In genomic region chr13:21522847-21523246, GRCh38 we compare ENCODE assay signal across 33 cellular contexts.
"Had no signal": no experiment of that assay in that cellular context is flagged by ENCODE, and none has a peak within 500 bp of the region (broad histone marks: within the 10 kb centered on the region; RNA-seq: fewer than 3 reads in every experiment).

No MANE protein-coding gene starts in this region.

- DNase-seq: activated CD4-positive, alpha-beta T cell treated with anti-CD3 and anti-CD28 coated beads for 36 hours; activated CD4-positive, alpha-beta T cell treated with anti-CD3 and anti-CD28 coated beads, Interleukin-2, amount 10 ng/mL, durations not matched to agents 7 days and 5 days; activated CD4-positive, alpha-beta T cell treated with anti-CD3 and anti-CD28 coated beads, Interleukin-2, amount 50 U/mL, for 48 hours; activated CD8-positive, alpha-beta T cell treated with anti-CD3 and anti-CD28 coated beads, Interleukin-2, amount 10 ng/mL, durations not matched to agents 7 days and 5 days; activated gamma-delta T cell treated with Interleukin-2 at 50 U/mL for 16 hours; activated naive CD4-positive, alpha-beta T cell treated with anti-CD3 and anti-CD28 coated beads for 36 hours; activated T-cell treated with anti-CD3 and anti-CD28 coated beads for 4 hours; activated T-cell treated with anti-CD3 and anti-CD28 coated beads, Interleukin-2, amount 50 U/mL, for 4 hours; adrenal gland; body of pancreas; central memory CD4-positive, alpha-beta T cell; NCI-H1092 treated with DMSO at 0.1 percent for 48 hours; NCI-H1417; NCI-H146; NCI-H187; NCI-H2029 treated with DMSO at 0.1 percent for 48 hours; NCI-H2107; NCI-H2171; NCI-H510A; NCI-H526; NCI-H748 treated with DMSO at 0.1 percent for 48 hours; NK-92 treated with Interleukin-12 subunit alpha and Interleukin-12 subunit beta, amount 100 ng/mL, for 24 hours; SHP77; SJCRH30 had no signal

- H3K27ac ChIP-seq: adrenal gland, body of pancreas, breast epithelium, SJCRH30, SK-N-MC had no signal

- H3K4me3 ChIP-seq: adrenal gland, body of pancreas, breast epithelium, SJCRH30, SK-N-MC had no signal

- H3K9me3 Mint-ChIP-seq: activated CD4-positive, alpha-beta T cell treated with anti-CD3 and anti-CD28 coated beads, Interleukin-2, amount 10 ng/mL, durations not matched to agents 7 days and 5 days; activated naive CD4-positive, alpha-beta T cell treated with anti-CD3 and anti-CD28 coated beads for 36 hours; activated naive CD4-positive, alpha-beta T cell treated with anti-CD3 and anti-CD28 coated beads, Interleukin-2, amount 50 U/mL, for 72 hours; activated T-cell treated with anti-CD3 and anti-CD28 coated beads, Interleukin-2, amount 50 U/mL, for 4 hours; activated T-helper 1 cell treated with anti-CD3 and anti-CD28 coated beads, Interleukin-12 subunit alpha, Interleukin-12 subunit beta, Interleukin-2, Interleukin-4 antibody, amounts not matched to agents 30 ng/mL and 10 ng/mL and 1 ng/mL, durations not matched to agents 14 hours and 24 hours and 36 hours; T-helper 1 cell treated with Interleukin-12 subunit alpha and Interleukin-12 subunit beta and Interleukin-4 antibody, amounts not matched to agents 30 μg/mL and 1 μg/mL, for 36 hours; T-helper 2 cell treated with Interferon-gamma antibody and Interleukin-4, amounts not matched to agents 5 μg/mL and 100 μg/mL, for 36 hours had no signal

- H3K4me3 Mint-ChIP-seq: activated CD4-positive, alpha-beta T cell treated with anti-CD3 and anti-CD28 coated beads for 36 hours; activated CD4-positive, alpha-beta T cell treated with anti-CD3 and anti-CD28 coated beads, Interleukin-2, amount 10 ng/mL, durations not matched to agents 7 days and 5 days; activated CD8-positive, alpha-beta T cell treated with anti-CD3 and anti-CD28 coated beads, Interleukin-2, amount 10 ng/mL, durations not matched to agents 7 days and 5 days; activated naive CD4-positive, alpha-beta T cell treated with anti-CD3 and anti-CD28 coated beads for 36 hours; activated T-cell treated with anti-CD3 and anti-CD28 coated beads, Interleukin-2, amount 50 U/mL, for 4 hours; activated T-helper 1 cell treated with anti-CD3 and anti-CD28 coated beads, Interleukin-12 subunit alpha, Interleukin-12 subunit beta, Interleukin-2, Interleukin-4 antibody, amounts not matched to agents 30 ng/mL and 10 ng/mL and 1 ng/mL, durations not matched to agents 14 hours and 24 hours and 36 hours; T-helper 1 cell treated with Interleukin-12 subunit alpha and Interleukin-12 subunit beta and Interleukin-4 antibody, amounts not matched to agents 30 μg/mL and 1 μg/mL, for 36 hours; T-helper 2 cell treated with Interferon-gamma antibody and Interleukin-4, amounts not matched to agents 5 μg/mL and 100 μg/mL, for 36 hours had no signal

- H3K27ac Mint-ChIP-seq: activated CD4-positive, alpha-beta T cell treated with anti-CD3 and anti-CD28 coated beads for 36 hours; activated CD4-positive, alpha-beta T cell treated with anti-CD3 and anti-CD28 coated beads, Interleukin-2, amount 10 ng/mL, durations not matched to agents 7 days and 5 days; activated CD8-positive, alpha-beta T cell treated with anti-CD3 and anti-CD28 coated beads, Interleukin-2, amount 10 ng/mL, durations not matched to agents 7 days and 5 days; activated naive CD4-positive, alpha-beta T cell treated with anti-CD3 and anti-CD28 coated beads for 36 hours; activated T-helper 1 cell treated with anti-CD3 and anti-CD28 coated beads, Interleukin-12 subunit alpha, Interleukin-12 subunit beta, Interleukin-2, Interleukin-4 antibody, amounts not matched to agents 30 ng/mL and 10 ng/mL and 1 ng/mL, durations not matched to agents 14 hours and 24 hours and 36 hours; T-helper 1 cell treated with Interleukin-12 subunit alpha and Interleukin-12 subunit beta and Interleukin-4 antibody, amounts not matched to agents 30 μg/mL and 1 μg/mL, for 36 hours; T-helper 2 cell treated with Interferon-gamma antibody and Interleukin-4, amounts not matched to agents 5 μg/mL and 100 μg/mL, for 36 hours had no signal

- H3K27me3 ChIP-seq: adrenal gland, body of pancreas, breast epithelium, SJCRH30 had no signal

- H3K36me3 Mint-ChIP-seq: activated naive CD4-positive, alpha-beta T cell treated with anti-CD3 and anti-CD28 coated beads, Interleukin-2, amount 50 U/mL, for 72 hours had no signal

- H3K9me3 ChIP-seq: adrenal gland, body of pancreas, breast epithelium, SJCRH30 had no signal

- H3K27me3 Mint-ChIP-seq: activated CD4-positive, alpha-beta T cell treated with anti-CD3 and anti-CD28 coated beads for 36 hours; activated CD4-positive, alpha-beta T cell treated with anti-CD3 and anti-CD28 coated beads, Interleukin-2, amount 10 ng/mL, durations not matched to agents 7 days and 5 days had no signal

- H3K36me3 ChIP-seq: breast epithelium had no signal

- H3K4me1 Mint-ChIP-seq: activated CD4-positive, alpha-beta T cell treated with anti-CD3 and anti-CD28 coated beads for 36 hours; activated CD4-positive, alpha-beta T cell treated with anti-CD3 and anti-CD28 coated beads, Interleukin-2, amount 10 ng/mL, durations not matched to agents 7 days and 5 days had no signal

- H3K4me1 ChIP-seq: adrenal gland, body of pancreas, breast epithelium, SJCRH30 had no signal

- ATAC-seq: activated CD4-positive, alpha-beta T cell treated with anti-CD3 and anti-CD28 coated beads for 36 hours; activated CD8-positive, alpha-beta T cell treated with anti-CD3 and anti-CD28 coated beads, Interleukin-2, amount 10 ng/mL, durations not matched to agents 7 days and 5 days; activated naive CD4-positive, alpha-beta T cell treated with anti-CD3 and anti-CD28 coated beads, Interleukin-2, amount 50 U/mL, for 72 hours; activated T-cell treated with anti-CD3 and anti-CD28 coated beads, Interleukin-2, amount 50 U/mL, for 4 hours; body of pancreas; Panc1 had no signal

- FAIRE-seq: astrocyte, colon had no signal
